8 cellular contexts compared by ENCODE assay signal in the genomic region with DNA sequence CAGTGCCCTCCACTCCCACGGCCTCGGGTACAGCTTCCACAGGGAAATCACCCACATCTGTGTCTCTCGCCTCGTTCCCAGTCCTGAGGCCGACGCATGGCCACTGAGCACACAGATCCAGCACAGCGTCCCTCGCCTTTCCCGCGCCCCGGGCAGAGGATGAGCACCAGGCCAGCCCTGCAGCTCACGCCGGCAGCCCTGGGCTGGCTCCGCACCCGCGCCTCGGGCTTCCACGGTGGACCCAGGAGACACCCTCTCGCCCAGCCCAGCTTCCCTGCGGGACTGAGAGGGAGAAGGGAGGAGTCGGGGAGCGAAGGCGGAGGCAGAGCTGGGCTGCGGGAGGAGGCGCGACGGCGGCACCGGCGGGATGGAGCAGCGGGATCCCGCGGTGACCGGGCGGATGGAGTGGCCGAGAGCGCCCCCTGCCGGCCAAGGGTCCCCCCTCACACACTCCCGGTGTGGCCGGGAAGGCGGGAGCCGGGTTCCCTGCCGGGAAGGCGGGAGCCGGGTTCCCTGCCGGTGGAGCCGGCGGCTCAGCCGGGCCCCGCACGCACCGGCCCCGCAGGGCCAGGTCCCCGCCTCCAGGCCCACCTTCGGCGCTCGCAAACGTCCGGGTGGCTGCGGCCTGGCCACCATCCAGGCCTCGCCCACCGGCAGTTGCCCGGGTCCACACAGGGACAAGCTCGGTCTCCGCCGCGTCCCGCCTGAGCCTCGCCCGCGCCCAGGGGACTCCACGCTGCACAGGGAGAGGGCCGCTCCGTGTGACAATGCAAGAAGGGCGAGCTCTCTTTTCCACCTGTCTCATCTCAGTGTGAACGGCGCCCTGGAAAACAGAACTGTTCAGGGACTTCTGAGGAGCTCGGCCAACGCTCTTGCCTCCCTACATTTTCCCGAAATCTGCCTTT.
DNase-seq lines count a peak whose midpoint lies in the region; ATAC-seq and TF ChIP-seq lines count a peak whose summit lies in the region.

No MANE protein-coding gene starts in this region.

- no peak overlapping the region for H3K27ac Mint-ChIP-seq in activated naive CD4-positive, alpha-beta T cell treated with anti-CD3 and anti-CD28 coated beads for 36 hours

- DNase-seq in DMS153 treated with DMSO at 0.1 percent for 48 hours (lab: John Stamatoyannopoulos, UW; ENCODE audit: unreplicated experiment) (peak; percentile 85), IMR-90 (peak; percentile 67), SHP77 treated with DMSO at 0.1 percent for 48 hours (lab: John Stamatoyannopoulos, UW) (peak; percentile 34), germinal center (ENCODE audit: low spot score) (peak; percentile 86), suprapubic skin (ENCODE audit: low spot score in 2 of 2) (peak; percentile 89 to 90)
- peak; percentile 76 for DNase-seq in activated naive CD4-positive, alpha-beta T cell treated with anti-CD3 and anti-CD28 coated beads for 36 hours

- no peak overlapping the region; the same call in 1 of the 2 replicates for H2AK5ac ChIP-seq in IMR-90 (ENCODE audit: low read depth, low read length)

- peak overlapping the region; percentile 96 for H3K23ac ChIP-seq in IMR-90 (ENCODE audit: low read depth, low read length)

- peak overlapping the region; percentile 70 for H3K4me3 Mint-ChIP-seq in activated naive CD4-positive, alpha-beta T cell treated with anti-CD3 and anti-CD28 coated beads for 36 hours

- no peaks in the 10 kb centered on the region for H4K20me1 ChIP-seq in IMR-90 (ENCODE audit: insufficient read depth, low read length)

- H3K9ac ChIP-seq in IMR-90 (ENCODE audit: low read depth, low read length): peak overlapping the region; percentile 69

- H2BK5ac ChIP-seq in IMR-90 (ENCODE audit: low read depth, low read length, poor library complexity, severe bottlenecking): peak overlapping the region; percentile 22

- peaks cover 58% of the 10 kb centered on the region for H3K27me3 Mint-ChIP-seq in activated naive CD4-positive, alpha-beta T cell treated with anti-CD3 and anti-CD28 coated beads for 36 hours (ENCODE audit: low read depth)

- peak overlapping the region; percentile 28 for H3K27ac ChIP-seq in IMR-90 (ENCODE audit: insufficient read depth, low read length)
- no peak overlapping the region for H3K27ac ChIP-seq in neutrophil
- H3K27ac ChIP-seq in suprapubic skin: peak overlapping the region; percentile 29

- H2BK120ac ChIP-seq in IMR-90 (ENCODE audit: low read depth, low read length): peak overlapping the region; percentile 94

- BruUV-seq in IMR-90 (replicated peaks; lab: Mats Ljungman, UMichigan): no TSS peak

- peak overlapping the region; percentile 98 for H3K4me2 ChIP-seq in IMR-90 (ENCODE audit: low read depth, low read length)

- H4K91ac ChIP-seq in IMR-90 (ENCODE audit: insufficient read depth, low read depth, low read length): peak overlapping the region; percentile 92

- no peaks in the 10 kb centered on the region for H3K36me3 ChIP-seq in IMR-90 (ENCODE audit: control insufficient read depth, insufficient read depth, low read length)
- no peaks in the 10 kb centered on the region for H3K36me3 ChIP-seq in neutrophil
- no peaks in the 10 kb centered on the region for H3K36me3 ChIP-seq in suprapubic skin

- H3K9me3 ChIP-seq in IMR-90 (ENCODE audit: control insufficient read depth, insufficient read depth, low read length) (no peaks in the 10 kb centered on the region), neutrophil (no peaks in the 10 kb centered on the region), suprapubic skin (no peaks in the 10 kb centered on the region)

- H2BK20ac ChIP-seq in IMR-90 (ENCODE audit: low read depth, low read length): peak overlapping the region; percentile 78; the same call in 1 of the 2 replicates

- CTCF ChIA-PET in IMR-90 (lab: Yijun Ruan, JAX): interaction anchor here (0.7 to 3.6 kb wide), 39 partner anchors 8 to 485 kb away, joined by 3 to 42 read pairs (median 4); partner anchors contain the start of gene EGFR
- CTCF ChIA-PET in activated naive CD4-positive, alpha-beta T cell treated with anti-CD3 and anti-CD28 coated beads for 36 hours (lab: Charles Lee): interaction anchor here (0.6 to 5.3 kb wide), 45 partner anchors 10 to 852 kb away, joined by 3 to 59 read pairs (median 4); partner anchors contain the start of genes CHCHD2 and SEC61G

- peak overlapping the region; percentile 44 for H3K4me3 ChIP-seq in IMR-90 (ENCODE audit: insufficient read depth, low read depth, low read length)
- H3K4me3 ChIP-seq in neutrophil (ENCODE audit: low read depth in 1 of 2, low read length in 1 of 2): no peak overlapping the region
- peak overlapping the region; percentile 67 for H3K4me3 ChIP-seq in suprapubic skin

- WGBS in IMR-90 (ENCODE audit: extremely low coverage in 2 of 2, insufficient read length in 1 of 2), 2 experiments: 1% methylated on average over 38 of the region's 80 CpGs; no CpG with 5 or more reads in 1 of the 2 experiments
- 0% methylated on average over 14 of the region's 80 CpGs for WGBS in suprapubic skin

- H3K9me1 ChIP-seq in IMR-90 (ENCODE audit: insufficient read depth, low read length): peaks cover 6% of the 10 kb centered on the region; the same call in 1 of the 2 replicates

- peak overlapping the region; percentile 60 to 87 for H4K8ac ChIP-seq in IMR-90 (ENCODE audit: low read depth in 2 of 2, low read length in 2 of 2)

- H4K5ac ChIP-seq in IMR-90 (ENCODE audit: low read depth, low read length): peak overlapping the region; percentile 0; the same call in 1 of the 2 replicates

- peak; percentile 72 for ATAC-seq in GM21576 (IDR thresholded peaks at IDR 0.05; ENCODE audit: unreplicated experiment)
- ATAC-seq in IMR-90 (ENCODE audit: low read depth): peak; percentile 88

- in situ Hi-C loops in IMR-90 (cut with MboI; ENCODE audit: low sequenced_read_pairs): loop anchor here (5.0 to 10.0 kb wide), 2 partner anchors 230 to 483 kb away; no protein-coding TSS in a partner anchor

- peak overlapping the region; percentile 29 for H3K18ac ChIP-seq in IMR-90 (ENCODE audit: low read depth, low read length)

- no peaks in the 10 kb centered on the region for H3K9me3 Mint-ChIP-seq in activated naive CD4-positive, alpha-beta T cell treated with anti-CD3 and anti-CD28 coated beads for 36 hours

- H3K27me3 ChIP-seq in IMR-90 (ENCODE audit: control insufficient read depth, insufficient read depth, low read length) (peaks cover 3% of the 10 kb centered on the region), neutrophil (peaks cover 84% of the 10 kb centered on the region), suprapubic skin (peaks cover 6% of the 10 kb centered on the region)

- H2AK9ac ChIP-seq in IMR-90 (replicated peaks; ENCODE audit: low read depth, low read length, poor library complexity): peak overlapping the region; percentile 93

- intact Hi-C loops in IMR-90 (cut with micrococcal nuclease): loop anchor here (1.0 to 5.0 kb wide), 6 partner anchors 63 to 481 kb away; partner anchors contain the start of gene EGFR
- intact Hi-C loops in activated naive CD4-positive, alpha-beta T cell treated with anti-CD3 and anti-CD28 coated beads for 36 hours (cut with micrococcal nuclease): loop anchor here (1.0 to 10.0 kb wide), 6 partner anchors 200 to 496 kb away; partner anchors contain the start of gene SEC61G

- H3K4ac ChIP-seq in IMR-90 (ENCODE audit: low read depth, low read length): peak overlapping the region; percentile 92

- no peak for TF ChIP-seq EP300 in suprapubic skin (IDR thresholded peaks at IDR 0.05)

- POLR2A ChIA-PET in IMR-90 (lab: Charles Lee; ENCODE audit: unreplicated experiment): no interaction called here

- TF ChIP-seq CTCF in IMR-90 (conservative IDR thresholded peaks at IDR 0.05; ENCODE audit: low read depth, low read length) (peak; percentile 87), neutrophil (IDR thresholded peaks at IDR 0.05) (peak; percentile 56), suprapubic skin (IDR thresholded peaks at IDR 0.05) (peak; percentile 83 to 87)

- no peaks in the 10 kb centered on the region for H3K36me3 Mint-ChIP-seq in activated naive CD4-positive, alpha-beta T cell treated with anti-CD3 and anti-CD28 coated beads for 36 hours (ENCODE audit: low read depth)

- peak overlapping the region; percentile 99 for H2AFZ ChIP-seq in IMR-90 (replicated peaks; ENCODE audit: low read length, poor library complexity)

- peak overlapping the region; percentile 91 for H3K14ac ChIP-seq in IMR-90 (replicated peaks; ENCODE audit: low read depth, low read length)

- peak overlapping the region; percentile 81 for H3K56ac ChIP-seq in IMR-90 (ENCODE audit: extremely low read depth, insufficient read depth, low read length)

- H3K79me1 ChIP-seq in IMR-90 (ENCODE audit: low read depth in 1 of 2, low read length in 2 of 2): peaks cover 0 to 6% of the 10 kb centered on the region in 2 experiments; a peak in 1 of 4 replicates

- peak overlapping the region; percentile 98; the same call in 2 of the 3 replicates for H2BK15ac ChIP-seq in IMR-90 (ENCODE audit: low read depth, low read length)

- TF ChIP-seq POLR2A in IMR-90 (IDR thresholded peaks at IDR 0.05; ENCODE audit: low read depth, low read length): no peak; the same call in 1 of the 2 replicates
- no peak for TF ChIP-seq POLR2A in suprapubic skin (IDR thresholded peaks at IDR 0.05)

- peaks cover 7% of the 10 kb centered on the region for H3K4me1 Mint-ChIP-seq in activated naive CD4-positive, alpha-beta T cell treated with anti-CD3 and anti-CD28 coated beads for 36 hours (ENCODE audit: low read depth)

- dilution Hi-C loops in IMR-90 (cut with HindIII; ENCODE audit: low sequenced_read_pairs, unreplicated experiment): no loop called here

- TF ChIP-seq RAD21 in IMR-90 (IDR thresholded peaks at IDR 0.05; ENCODE audit: low read length): peak; percentile 85

- H3K4me1 ChIP-seq in IMR-90 (ENCODE audit: control insufficient read depth, insufficient read depth, low read length) (peaks cover 5% of the 10 kb centered on the region; the same call in 1 of the 2 replicates), neutrophil (ENCODE audit: control insufficient read depth in 1 of 2, insufficient read depth in 1 of 2, low read depth in 1 of 2, low read length in 1 of 2) (peaks cover 0 to 12% of the 10 kb centered on the region in 2 experiments), suprapubic skin (peaks cover 21% of the 10 kb centered on the region)

TF ChIP-seq in IMR-90, 13 proteins besides CTCF, POLR2A, EP300 and RAD21:
- TF ChIP-seq MAZ (IDR thresholded peaks at IDR 0.05; ENCODE audit: borderline replicate concordance, low read depth, low read length) (peak; percentile 40; the same call in 1 of the 2 replicates), SMC3 (IDR thresholded peaks at IDR 0.05; ENCODE audit: low read depth, low read length) (peak; percentile 71), MXI1 (IDR thresholded peaks at IDR 0.05; ENCODE audit: borderline replicate concordance, low read depth, low read length) (peak; percentile 15; the same call in 1 of the 2 replicates), BHLHE40 (IDR thresholded peaks at IDR 0.05; ENCODE audit: low read depth, low read length) (no peak), CEBPB (IDR thresholded peaks at IDR 0.05; ENCODE audit: low read depth, low read length) (no peak)

Comparison
In these comparisons a context has a peak if more than half of its experiments do, and no peak if none do; other contexts are left out.
1. DNase-seq: peak in every context shown above with its lines; median percentile 90 in suprapubic skin; 86 in germinal center; 85 in DMS153 treated with DMSO at 0.1 percent for 48 hours; 76 in activated naive CD4-positive, alpha-beta T cell treated with anti-CD3 and anti-CD28 coated beads for 36 hours; 67 in IMR-90; 34 in SHP77 treated with DMSO at 0.1 percent for 48 hours.
2. H3K4me3 ChIP-seq: peak in IMR-90 (single experiment) and suprapubic skin (single experiment); none in neutrophil (0 of 2).
3. Peak in every context shown above with its lines, with median percentiles within 50 percentile points of each other: CTCF ChIP-seq.